ENCODE assay signal across 21 cellular contexts in genomic region chr1:4772294-4773010, GRCh38.
"Had no signal": no experiment of that assay in that cellular context is flagged by ENCODE, and none has a peak within 500 bp of the region (broad histone marks: within the 10 kb centered on the region; RNA-seq: fewer than 3 reads in every experiment).

No MANE protein-coding gene starts in this region.

- H3K9me3 ChIP-seq: MG63 had no signal

- DNase-seq: IMR-90, Karpas-422, KG1, MG63, NCI-H1092, NCI-H1105 treated with DMSO at 0.1 percent for 48 hours, NCI-H1417 treated with DMSO at 0.1 percent for 48 hours, NCI-H146, NCI-H1694 treated with DMSO at 0.1 percent for 48 hours, NCI-H1930, NCI-H2081, NCI-H2107, NCI-H2227 treated with DMSO at 0.1 percent for 48 hours, NCI-H524 treated with DMSO at 0.1 percent for 48 hours, NCI-H69, NCI-H774, Right ventricle myocardium superior, RPMI8226, SIG-M5 had no signal

- H3K27me3 ChIP-seq: MG63, SJSA1 had no signal

- H3K4me3 ChIP-seq: MG63, SJSA1, SK-N-MC had no signal

- H3K27ac ChIP-seq: SJSA1, SK-N-MC had no signal

- H3K4me1 ChIP-seq: SJSA1 had no signal

- H3K36me3 ChIP-seq: MG63, SJSA1 had no signal
